Comparison of ENCODE assay signal across 28 cellular contexts in genomic region chr7:147492621-147493020, GRCh38.
A peak's percentile ranks its signal among the peaks of the same experiment; 100 is the strongest.
DNase-seq lines count a peak whose midpoint lies in the region; ATAC-seq and TF ChIP-seq lines count a peak whose summit lies in the region.
"Had no signal": no experiment of that assay in that cellular context is flagged by ENCODE, and none has a peak within 500 bp of the region (broad histone marks: within the 10 kb centered on the region; RNA-seq: fewer than 3 reads in every experiment).

No MANE protein-coding gene starts in this region.

- CTCF ChIA-PET in IMR-90 (lab: Yijun Ruan, JAX): no interaction called here

- no peak overlapping the region for H3K23ac ChIP-seq in IMR-90 (ENCODE audit: low read depth, low read length)

- no TSS peak for BruUV-seq in IMR-90 (replicated peaks; lab: Mats Ljungman, UMichigan)

- WGBS in IMR-90 (ENCODE audit: extremely low coverage in 2 of 2, insufficient read length in 1 of 2), 2 experiments: no CpG with 5 or more reads among the region's 4 CpGs

- in situ Hi-C loops in IMR-90 (cut with MboI; ENCODE audit: low sequenced_read_pairs): no loop called here

- H3K27me3 ChIP-seq in IMR-90 (ENCODE audit: control insufficient read depth, insufficient read depth, low read length): no peaks in the 10 kb centered on the region
- H3K27me3 ChIP-seq: esophagus squamous epithelium, uterus had no signal

- no peak overlapping the region for H3K14ac ChIP-seq in IMR-90 (replicated peaks; ENCODE audit: low read depth, low read length)

- POLR2A ChIA-PET in IMR-90 (lab: Charles Lee; ENCODE audit: unreplicated experiment): no interaction called here

- H3K79me1 ChIP-seq in IMR-90 (ENCODE audit: low read depth in 1 of 2, low read length in 2 of 2): no peaks in the 10 kb centered on the region

- H3K36me3 ChIP-seq in IMR-90 (ENCODE audit: control insufficient read depth, insufficient read depth, low read length): no peaks in the 10 kb centered on the region
- H3K36me3 ChIP-seq: esophagus squamous epithelium, thoracic aorta, uterus had no signal

- H3K9me3 ChIP-seq in IMR-90 (ENCODE audit: control insufficient read depth, insufficient read depth, low read length): no peaks in the 10 kb centered on the region
- H3K9me3 ChIP-seq: A549, esophagus squamous epithelium, psoas muscle, thoracic aorta, uterus had no signal

- H2BK15ac ChIP-seq in IMR-90 (ENCODE audit: low read depth, low read length): no peak overlapping the region

- H2AFZ ChIP-seq in IMR-90 (replicated peaks; ENCODE audit: low read length, poor library complexity): no peak overlapping the region

- H3K4me2 ChIP-seq in IMR-90 (ENCODE audit: low read depth, low read length): no peak overlapping the region; the same call in 1 of the 2 replicates
- H3K4me2 ChIP-seq: A549 had no signal

- H2AK5ac ChIP-seq in IMR-90 (ENCODE audit: low read depth, low read length): no peak overlapping the region

- no peak overlapping the region for H2AK9ac ChIP-seq in IMR-90 (replicated peaks; ENCODE audit: low read depth, low read length, poor library complexity)

- H4K20me1 ChIP-seq in IMR-90 (ENCODE audit: insufficient read depth, low read length): no peaks in the 10 kb centered on the region

- peak overlapping the region; percentile 43; the same call in 1 of the 2 replicates for H3K56ac ChIP-seq in IMR-90 (ENCODE audit: extremely low read depth, insufficient read depth, low read length)

- H4K91ac ChIP-seq in IMR-90 (ENCODE audit: insufficient read depth, low read depth, low read length): no peak overlapping the region

- ATAC-seq in IMR-90 (ENCODE audit: low read depth): peak; percentile 48
- no peak for ATAC-seq in GM21529 (IDR thresholded peaks at IDR 0.05; ENCODE audit: unreplicated experiment)
- ATAC-seq: A549; activated CD8-positive, alpha-beta T cell treated with anti-CD3 and anti-CD28 coated beads for 36 hours; activated T-helper 17 cell treated with anti-CD3 and anti-CD28 coated beads, Interleukin-2, amount 50 U/mL, for 72 hours; naive thymus-derived CD4-positive, alpha-beta T cell; psoas muscle; T-helper 17 cell had no signal

- intact Hi-C loops in IMR-90 (cut with micrococcal nuclease): no loop called here

- H4K5ac ChIP-seq in IMR-90 (ENCODE audit: low read depth, low read length): no peak overlapping the region

- TF ChIP-seq CTCF in AG09309 (IDR thresholded peaks at IDR 0.05; ENCODE audit: control insufficient read depth, insufficient read depth, low read depth, low read length, missing control alignments) (no peak), IMR-90 (conservative IDR thresholded peaks at IDR 0.05; ENCODE audit: low read depth, low read length) (no peak)

- no peaks in the 10 kb centered on the region for H3K4me1 ChIP-seq in IMR-90 (ENCODE audit: control insufficient read depth, insufficient read depth, low read length)
- H3K4me1 ChIP-seq: A549, esophagus squamous epithelium, psoas muscle, uterus had no signal

- no peak for TF ChIP-seq RAD21 in IMR-90 (IDR thresholded peaks at IDR 0.05; ENCODE audit: low read length)

- no peak for TF ChIP-seq POLR2A in IMR-90 (IDR thresholded peaks at IDR 0.05; ENCODE audit: low read depth, low read length)

- H3K9ac ChIP-seq in IMR-90 (ENCODE audit: low read depth, low read length): no peak overlapping the region

- no peak overlapping the region for H2BK5ac ChIP-seq in IMR-90 (ENCODE audit: low read depth, low read length, poor library complexity, severe bottlenecking)

- no peak overlapping the region for H2BK120ac ChIP-seq in IMR-90 (ENCODE audit: low read depth, low read length)

- no peak overlapping the region for H3K4ac ChIP-seq in IMR-90 (ENCODE audit: low read depth, low read length)

- dilution Hi-C loops in IMR-90 (cut with HindIII; ENCODE audit: low sequenced_read_pairs, unreplicated experiment): no loop called here

- DNase-seq in AG09309 (ENCODE audit: low read depth) (peak; percentile 46), IMR-90 (peak; percentile 77), amniotic stem cell (lab: John Stamatoyannopoulos, UW) (peak; percentile 78), kidney glomerular epithelial cell (lab: John Stamatoyannopoulos, UW) (peak; percentile 4), NCI-H2227 treated with DMSO at 0.1 percent for 48 hours (lab: John Stamatoyannopoulos, UW) (no peak), hepatic stellate cell (ENCODE audit: low spot score) (no peak)
- DNase-seq in activated CD4-positive, alpha-beta T cell treated with anti-CD3 and anti-CD28 coated beads for 4 hours: no peak
- DNase-seq: activated CD4-positive, CD25-positive, alpha-beta regulatory T cell treated with anti-CD3 and anti-CD28 coated beads, Interleukin-2, amount 50 U/mL, for 72 hours; activated CD8-positive, alpha-beta T cell treated with anti-CD3 and anti-CD28 coated beads for 36 hours; activated naive CD4-positive, alpha-beta T cell treated with anti-CD3 and anti-CD28 coated beads, Interleukin-2, amount 50 U/mL, for 16 hours; anterior cingulate cortex; CD8-positive, alpha-beta memory T cell; cortex of kidney; esophagus squamous epithelium; midbrain; naive thymus-derived CD4-positive, alpha-beta T cell; NCI-H1417; NCI-H2081 treated with DMSO at 0.1 percent for 48 hours; NCI-H748 treated with DMSO at 0.1 percent for 48 hours; psoas muscle; stimulated activated naive CD4-positive, alpha-beta T cell treated with Interleukin-2 at 50 U/mL for 16 hours; T-helper 17 cell; uterus had no signal

- H3K4me3 ChIP-seq in AG09309 (ENCODE audit: control insufficient read depth, low read depth, low read length) (no peak overlapping the region), IMR-90 (ENCODE audit: insufficient read depth, low read depth, low read length) (no peak overlapping the region)
- H3K4me3 ChIP-seq: A549, esophagus squamous epithelium, psoas muscle, SK-N-MC, thoracic aorta, uterus had no signal

- no peak overlapping the region for H3K27ac ChIP-seq in IMR-90 (ENCODE audit: insufficient read depth, low read length)
- H3K27ac ChIP-seq: A549, esophagus squamous epithelium, psoas muscle, SK-N-MC, thoracic aorta, uterus had no signal

- no peak overlapping the region for H3K18ac ChIP-seq in IMR-90 (ENCODE audit: low read depth, low read length)

- H4K8ac ChIP-seq in IMR-90 (ENCODE audit: low read depth in 2 of 2, low read length in 2 of 2): 0 out of 4 replicates have a peak overlapping the region, but pooled peaks of 1 of the 2 experiments have one; percentile 6

- no peaks in the 10 kb centered on the region for H3K9me1 ChIP-seq in IMR-90 (ENCODE audit: insufficient read depth, low read length)

- peak overlapping the region; percentile 27; the same call in 1 of the 2 replicates for H2BK20ac ChIP-seq in IMR-90 (ENCODE audit: low read depth, low read length)

TF ChIP-seq in IMR-90, 13 proteins besides CTCF, POLR2A, EP300 and RAD21:
- TF ChIP-seq SMC3 (IDR thresholded peaks at IDR 0.05; ENCODE audit: low read depth, low read length) (no peak), FOS (IDR thresholded peaks at IDR 0.05; ENCODE audit: low read depth, low read length) (0 out of 2 replicates have a peak, but pooled peaks have one; percentile 5), MXI1 (IDR thresholded peaks at IDR 0.05; ENCODE audit: borderline replicate concordance, low read depth, low read length) (no peak), BHLHE40 (IDR thresholded peaks at IDR 0.05; ENCODE audit: low read depth, low read length) (no peak)
- TF ChIP-seq, protein P1, sequence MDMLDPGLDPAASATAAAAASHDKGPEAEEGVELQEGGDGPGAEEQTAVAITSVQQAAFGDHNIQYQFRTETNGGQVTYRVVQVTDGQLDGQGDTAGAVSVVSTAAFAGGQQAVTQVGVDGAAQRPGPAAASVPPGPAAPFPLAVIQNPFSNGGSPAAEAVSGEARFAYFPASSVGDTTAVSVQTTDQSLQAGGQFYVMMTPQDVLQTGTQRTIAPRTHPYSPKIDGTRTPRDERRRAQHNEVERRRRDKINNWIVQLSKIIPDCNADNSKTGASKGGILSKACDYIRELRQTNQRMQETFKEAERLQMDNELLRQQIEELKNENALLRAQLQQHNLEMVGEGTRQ (IDR thresholded peaks at IDR 0.05; ENCODE audit: low read depth, low read length): no peak

Comparison
In these comparisons a context has a peak if more than half of its experiments do, and no peak if none do; other contexts are left out.
1. DNase-seq: peak in AG09309 (single experiment), IMR-90 (single experiment), amniotic stem cell (single experiment) and kidney glomerular epithelial cell (single experiment); none in NCI-H2227 treated with DMSO at 0.1 percent for 48 hours (single experiment), hepatic stellate cell (single experiment) and activated CD4-positive, alpha-beta T cell treated with anti-CD3 and anti-CD28 coated beads for 4 hours (0 of 2).